ENCODE assay signal across 8 cellular contexts in the genomic region with DNA sequence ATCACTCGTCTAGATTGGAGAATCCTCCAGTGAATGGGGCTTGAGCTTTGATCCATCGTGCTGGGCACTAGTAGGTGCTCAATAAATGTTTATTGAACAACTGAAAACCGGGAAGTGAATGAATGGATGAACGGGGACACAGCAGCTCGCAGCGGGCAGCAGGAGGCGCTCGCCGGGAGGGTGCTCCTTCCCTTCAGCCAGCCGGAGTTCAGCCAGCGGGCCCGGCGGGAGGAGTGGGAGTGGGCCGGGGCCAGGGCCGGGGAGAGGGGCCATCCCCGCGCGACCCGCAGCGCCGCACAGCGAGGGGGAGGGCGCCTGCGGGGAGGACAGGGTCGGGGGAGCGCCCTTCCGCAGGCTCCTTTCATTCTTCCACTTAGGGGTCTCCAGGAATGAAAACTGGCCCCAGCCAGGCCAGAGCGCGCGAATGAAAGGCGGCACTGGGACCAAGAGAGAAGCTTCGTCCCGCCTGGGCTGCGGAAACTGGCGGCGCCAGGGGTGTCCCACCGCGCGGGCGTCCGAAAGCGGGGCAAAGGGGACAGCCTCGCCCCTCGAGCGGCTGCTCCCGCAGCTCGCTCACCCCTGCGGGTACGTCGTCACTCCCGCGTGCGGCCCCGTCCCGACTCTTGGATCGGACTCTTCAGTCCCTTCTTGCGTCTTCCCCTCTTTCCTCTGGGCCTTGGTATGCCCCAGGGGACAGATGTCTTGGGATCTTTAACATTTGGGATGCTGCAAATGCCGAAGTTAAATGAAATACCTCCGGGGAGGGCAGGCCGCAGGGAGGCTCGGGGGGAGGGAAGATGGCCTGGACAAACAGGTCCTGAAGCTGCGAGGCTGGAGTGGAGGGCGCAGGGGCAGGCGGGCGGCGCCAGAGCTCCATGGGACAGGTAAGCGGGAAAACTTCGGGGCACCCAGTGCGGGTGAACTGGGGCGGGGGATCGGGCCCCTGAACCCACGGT. TPM values are rescaled to one million over a fixed set of nuclear protein-coding genes. Genes with fewer than 3 reads are reported as not detected.
A peak's percentile ranks its signal among the peaks of the same experiment; 100 is the strongest.
DNase-seq lines count a peak whose midpoint lies in the region; ATAC-seq and TF ChIP-seq lines count a peak whose summit lies in the region.

No MANE protein-coding gene starts in this region.

- H3K27me3 Mint-ChIP-seq in memory B cell: peaks cover 12% of the 10 kb centered on the region

- peak; percentile 74 for DNase-seq in Caki2 (ENCODE audit: low read depth)
- peak; percentile 55 for DNase-seq in GM23248
- DNase-seq in OCI-M1 (lab: John Stamatoyannopoulos, UW): peak; percentile 63
- DNase-seq in dorsolateral prefrontal cortex: peak in 3 of 10 donors; percentile 27 to 52 (median 29)
- peak in 1 of 2 donors; percentile 39 for DNase-seq in memory B cell (ENCODE audit: low spot score in 2 of 2)
- DNase-seq in upper lobe of right lung: peak; percentile 77
- DNase-seq in NCI-H1436 (lab: John Stamatoyannopoulos, UW): no peak

- 4 to 5% methylated on average over 53 to 71 of the region's 72 CpGs for WGBS in GM23248 (ENCODE audit: low coverage in 1 of 2, low lambda C conversion rate in 2 of 2, missing lambda C conversion rate in 2 of 2), 2 experiments

- H4K20me1 ChIP-seq in GM23248 (ENCODE audit: insufficient read depth): no peaks in the 10 kb centered on the region

- TF ChIP-seq CTCF in dorsolateral prefrontal cortex (IDR thresholded peaks at IDR 0.05 in 54 of 56, conservative IDR thresholded peaks at IDR 0.05 in 2 of 56; ENCODE audit: low read depth in 1 of 56, partially characterized antibody in 56 of 56) (peak in 22 of 56 donors; percentile 3 to 44 (median 18)), upper lobe of right lung (IDR thresholded peaks at IDR 0.05) (peak; percentile 26)

- peak overlapping the region; percentile 18 for H3K27ac Mint-ChIP-seq in memory B cell

- H3K9me2 ChIP-seq in GM23248 (ENCODE audit: insufficient read depth): no peaks in the 10 kb centered on the region

- H3K27me3 ChIP-seq in GM23248 (replicated peaks; ENCODE audit: insufficient read depth): peaks cover 48% of the 10 kb centered on the region
- peaks cover 0 to 8% (median 0%) of the 10 kb centered on the region in 45 donors for H3K27me3 ChIP-seq in dorsolateral prefrontal cortex
- peaks cover 21% of the 10 kb centered on the region for H3K27me3 ChIP-seq in upper lobe of right lung

- no peaks in the 10 kb centered on the region for H3K9me3 ChIP-seq in GM23248 (ENCODE audit: low read depth)
- H3K9me3 ChIP-seq in upper lobe of right lung: no peaks in the 10 kb centered on the region

- no peaks in the 10 kb centered on the region for H3F3A ChIP-seq in GM23248 (ENCODE audit: insufficient read depth)

- no peaks in the 10 kb centered on the region for H3K36me3 Mint-ChIP-seq in memory B cell

- H3K4me3 Mint-ChIP-seq in memory B cell: peak overlapping the region; percentile 82

- peak overlapping the region; percentile 90 for H2AFZ ChIP-seq in GM23248

- H3K79me2 ChIP-seq in GM23248 (ENCODE audit: insufficient read depth): no peaks in the 10 kb centered on the region

- ATAC-seq in memory B cell (ENCODE audit: low read depth): no peak
- ATAC-seq in upper lobe of right lung: peak; percentile 53
- no peak for ATAC-seq in GM21619 (IDR thresholded peaks at IDR 0.05; ENCODE audit: unreplicated experiment)

- intact Hi-C loops in dorsolateral prefrontal cortex (cut with DNase I): no loop called here
- intact Hi-C loops in upper lobe of right lung (cut with DNase I): no loop called here

- H3K4me1 ChIP-seq in GM23248 (ENCODE audit: insufficient read depth) (no peaks in the 10 kb centered on the region), upper lobe of right lung (peaks cover 17% of the 10 kb centered on the region)

- no peaks in the 10 kb centered on the region for H3K9me3 Mint-ChIP-seq in memory B cell

- H3K27ac ChIP-seq in GM23248 (no peak overlapping the region), dorsolateral prefrontal cortex (peak overlapping the region in 6 of 59 donors; percentile 6 to 73 (median 46)), upper lobe of right lung (peak overlapping the region; percentile 58)

- H3K4me1 Mint-ChIP-seq in memory B cell: peaks cover 37% of the 10 kb centered on the region

- peak overlapping the region; percentile 72 for H3K4me3 ChIP-seq in GM23248
- peak overlapping the region; percentile 45 to 77 (median 64) for H3K4me3 ChIP-seq in dorsolateral prefrontal cortex
- H3K4me3 ChIP-seq in upper lobe of right lung: peak overlapping the region; percentile 49

- H3K36me3 ChIP-seq in GM23248 (ENCODE audit: low read depth): no peaks in the 10 kb centered on the region
- no peaks in the 10 kb centered on the region for H3K36me3 ChIP-seq in upper lobe of right lung

- H3K4me2 ChIP-seq in GM23248 (ENCODE audit: unreplicated experiment): peak overlapping the region; percentile 85

- in situ Hi-C loops in Caki2 (cut with HindIII; ENCODE audit: low pct_unique_long_range_greater_than_20kb, low sequenced_read_pairs) (no loop called here), GM23248 (cut with MboI) (no loop called here)

- peak overlapping the region; percentile 72 for H3K9ac ChIP-seq in GM23248

RNA-seq across cellular contexts. Expression of gene INAVA, which starts 3.6 kb away (rescaled TPM):
- total RNA-seq in Caki2 (2014; rRNA removed; shearing (Covaris generic); ENCODE audit: low replicate concordance): 33.3 and 48.7 TPM in 2 replicates
- total RNA-seq in GM23248 (2014; rRNA removed; shearing (Covaris generic)): not detected in 2 replicates
- polyA plus RNA-seq in GM23248 (2016; fragmentation: Nextera tagmentation; extraction: Ambion mirVana): not detected in 2 replicates
- total RNA-seq in dorsolateral prefrontal cortex (1 to 10 TPM in 98 of 120 experiments, under 1 TPM in 22; 0.41 to 4.8 (median 1.7) TPM), upper lobe of right lung (9.0 TPM)

RNA-seq across cellular contexts. Expression of gene GPR25, which starts 18.3 kb away (rescaled TPM):
- total RNA-seq in Caki2 (2014; rRNA removed; shearing (Covaris generic); ENCODE audit: low replicate concordance): not detected in 2 replicates
- total RNA-seq in GM23248 (2014; rRNA removed; shearing (Covaris generic)): not detected in 2 replicates
- not detected in 2 replicates for polyA plus RNA-seq in GM23248 (2016; fragmentation: Nextera tagmentation; extraction: Ambion mirVana)
- total RNA-seq in dorsolateral prefrontal cortex (under 1 TPM in 4 of 120 experiments, not detected in 116; 0.46 to 0.87 (median 0.57) TPM), upper lobe of right lung (0.32 TPM)
